Comparison of ENCODE assay signal across 8 cellular contexts in the genomic region with DNA sequence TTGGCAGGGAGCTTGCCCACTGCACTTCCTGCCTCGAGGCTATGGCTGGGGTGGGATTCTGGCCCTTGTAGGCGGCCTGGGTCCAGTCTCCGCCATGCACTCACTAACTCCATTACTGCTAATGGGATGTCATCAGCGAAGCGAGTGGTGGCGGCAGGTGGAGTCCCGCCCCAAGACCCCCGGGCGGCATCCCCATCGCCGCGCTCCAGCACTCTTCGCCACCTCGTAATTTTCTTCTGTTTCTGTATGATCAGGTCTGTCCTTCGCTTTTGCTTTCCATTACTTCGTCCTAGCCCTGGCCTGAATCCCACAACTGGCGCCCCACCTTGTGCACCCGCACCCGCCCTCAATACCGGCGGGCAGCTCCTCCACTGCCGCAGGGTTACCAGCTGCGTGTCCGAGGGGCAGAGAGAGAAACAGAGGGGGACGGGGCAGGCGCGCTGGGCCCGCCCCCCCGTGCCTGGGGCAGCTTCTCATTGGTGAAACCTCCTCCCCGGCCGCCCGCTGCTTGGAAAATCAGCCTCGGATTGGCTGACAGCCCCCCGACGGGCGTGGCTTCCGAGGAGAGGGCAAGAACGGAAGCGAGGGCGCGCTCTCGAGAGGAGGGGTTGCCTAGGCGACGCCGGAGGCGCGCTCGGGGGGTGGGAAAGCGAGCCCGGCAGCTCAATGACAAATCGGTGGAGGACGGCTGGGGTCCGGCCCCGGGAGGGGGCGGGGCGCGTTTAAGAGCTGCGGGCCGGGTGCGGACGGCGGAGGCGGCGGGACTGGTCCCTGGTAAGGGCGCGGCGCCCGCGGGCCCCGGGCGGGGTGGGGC. TPM values are rescaled to one million over a fixed set of nuclear protein-coding genes. Genes with fewer than 3 reads are reported as not detected.
DNase-seq lines count a peak whose midpoint lies in the region; ATAC-seq and TF ChIP-seq lines count a peak whose summit lies in the region.

Gene RALB, plus strand, starts transcription at position 646 of the 814 bp plus-strand sequence. CDS start 25,813 bp downstream, outside the sequence.

- ATAC-seq in HG03460 (IDR thresholded peaks at IDR 0.05; ENCODE audit: unreplicated experiment) = peak; percentile 90

- peak within 1 kb of the TSS; percentile 87 to 88 for H3K9ac ChIP-seq in colonic mucosa (ENCODE audit: low read depth in 2 of 2, low read length in 2 of 2)

- peak within 1 kb of the TSS; percentile 75 for H3K4me3 ChIP-seq in BE2C (ENCODE audit: low read depth, low read length)
- peak within 1 kb of the TSS; percentile 83 for H3K4me3 ChIP-seq in colonic mucosa

- H3K9me3 ChIP-seq in BE2C = no peaks in the 10 kb centered on the region
- H3K9me3 ChIP-seq in colonic mucosa = no peaks in the 10 kb centered on the region

- TF ChIP-seq CTCF in BE2C (IDR thresholded peaks at IDR 0.05; ENCODE audit: low read depth, low read length) = no peak
- TF ChIP-seq CTCF in colonic mucosa (IDR thresholded peaks at IDR 0.05) = no peak

- intact Hi-C loops in colonic mucosa (cut with DNase I) = loop anchor here (10.0 kb wide), 1 partner anchor 62 kb away; no protein-coding TSS in a partner anchor

- H3K36me3 ChIP-seq in BE2C (no peaks in the 10 kb centered on the region), colonic mucosa (no peaks in the 10 kb centered on the region)

- H3K4me1 ChIP-seq in BE2C (peaks cover 2% of the 10 kb centered on the region; the same call in 1 of the 2 replicates), colonic mucosa (no peaks in the 10 kb centered on the region)

- peak; percentile 97 for DNase-seq in BE2C
- DNase-seq in GM19240 (ENCODE audit: insufficient read length, low spot score) = peak; percentile 99
- DNase-seq in NCI-H526 (lab: John Stamatoyannopoulos, UW) = peak; percentile 96 to 99
- DNase-seq in activated CD4-positive, alpha-beta T cell treated with anti-CD3 and anti-CD28 coated beads for 48 hours = peak; percentile 99
- DNase-seq in colonic mucosa = peak; percentile 100
- peak; percentile 97 to 98 for DNase-seq in stimulated activated CD4-positive, alpha-beta T cell treated with anti-CD3 and anti-CD28 coated beads, Interleukin-1b, Interleukin-23, amount 100 ng/mL, for 4 hours (ENCODE audit: low read depth in 2 of 2)

- H3K27ac ChIP-seq in colonic mucosa = peak within 1 kb of the TSS; percentile 91
- peak within 1 kb of the TSS; percentile 91 for H3K27ac ChIP-seq in layer of hippocampus (ENCODE audit: low read depth, low read length)

- H3K27me3 ChIP-seq in BE2C = no peaks in the 10 kb centered on the region
- H3K27me3 ChIP-seq in colonic mucosa = no peaks in the 10 kb centered on the region
- no peaks in the 10 kb centered on the region for H3K27me3 ChIP-seq in layer of hippocampus (ENCODE audit: control insufficient read depth, insufficient read depth, low read length)

RNA-seq across cellular contexts. Expression of gene RALB, which starts in this region (rescaled TPM):
- polyA plus RNA-seq in BE2C (2012; ENCODE audit: insufficient read depth, insufficient read length, low read depth) = 45.6 TPM
- 10 to 100 TPM; 71.8 to 93.4 TPM for total RNA-seq in colonic mucosa

Comparison
In these comparisons a context has a peak if more than half of its experiments do, and no peak if none do; other contexts are left out.
1. Peak in every context shown above with its lines: DNase-seq, ATAC-seq, H3K4me3 ChIP-seq and H3K27ac ChIP-seq.